In the genomic region with DNA sequence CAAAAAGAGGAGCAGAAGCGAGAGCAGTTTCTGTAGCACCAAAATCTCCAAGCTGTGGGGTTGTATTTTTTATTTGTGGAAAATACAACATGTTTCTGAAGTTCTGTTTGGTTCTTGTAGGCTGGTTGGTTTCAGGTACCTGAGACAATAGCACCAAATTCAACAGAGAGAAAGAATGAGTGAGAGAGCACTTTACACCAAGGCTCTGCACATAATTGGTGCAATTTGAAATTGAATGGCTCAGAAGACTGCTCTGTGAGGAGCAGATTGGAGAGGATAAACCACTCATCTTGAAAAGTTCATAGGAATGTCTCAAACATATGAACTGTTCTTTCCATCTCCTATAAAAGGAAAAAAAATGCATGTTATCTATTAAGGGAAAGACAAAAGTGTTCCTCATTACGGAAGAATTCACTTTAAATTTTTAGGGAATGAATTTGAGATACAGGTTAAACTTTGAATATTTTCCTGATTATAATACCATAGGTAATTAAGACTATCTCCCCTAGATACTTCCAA, we compare ENCODE assay signal across 29 cellular contexts.
"Had no signal": no experiment of that assay in that cellular context is flagged by ENCODE, and none has a peak within 500 bp of the region (broad histone marks: within the 10 kb centered on the region; RNA-seq: fewer than 3 reads in every experiment).

No MANE protein-coding gene starts in this region.

- H3K4me1 Mint-ChIP-seq: activated naive CD8-positive, alpha-beta T cell treated with anti-CD3 and anti-CD28 coated beads for 36 hours had no signal

- ATAC-seq: activated CD4-positive, CD25-positive, alpha-beta regulatory T cell treated with anti-CD3 and anti-CD28 coated beads, Interleukin-2, amount 50 U/mL, for 24 hours; effector memory CD8-positive, alpha-beta T cell; esophagus mucosa; left lung; mucosa of descending colon; natural killer cell treated with Interleukin-12 subunit alpha and Interleukin-12 subunit beta and Interleukin-15 and Interleukin-18, amount 100 ng/mL, for 72 hours; right lobe of liver; stimulated activated naive CD8-positive, alpha-beta T cell treated with anti-CD3 and anti-CD28 coated beads, Interleukin-15, Interleukin-2, amounts not matched to agents 100 U/mL and 50 U/mL, for 24 hours had no signal

- H3K27ac Mint-ChIP-seq: activated naive CD4-positive, alpha-beta T cell treated with anti-CD3 and anti-CD28 coated beads for 36 hours; activated naive CD8-positive, alpha-beta T cell treated with anti-CD3 and anti-CD28 coated beads for 36 hours; brain; effector memory CD8-positive, alpha-beta T cell; natural killer cell treated with Interleukin-12 subunit alpha and Interleukin-12 subunit beta and Interleukin-15 and Interleukin-18, amount 100 ng/mL, for 72 hours; progenitor cell of endocrine pancreas; type B pancreatic cell had no signal

- H3K27me3 Mint-ChIP-seq: activated naive CD8-positive, alpha-beta T cell treated with anti-CD3 and anti-CD28 coated beads for 36 hours; brain; effector memory CD8-positive, alpha-beta T cell; natural killer cell treated with Interleukin-12 subunit alpha and Interleukin-12 subunit beta and Interleukin-15 and Interleukin-18, amount 100 ng/mL, for 72 hours; progenitor cell of endocrine pancreas; type B pancreatic cell had no signal

- H3K27me3 ChIP-seq: adrenal gland, left lung, neutrophil, right lobe of liver, uterus had no signal

- H3K27ac ChIP-seq: adrenal gland, left lung, neutrophil, right lobe of liver, uterus, VCaP had no signal

- H3K9me3 ChIP-seq: adrenal gland, left lung, mucosa of descending colon, neutrophil, right lobe of liver, uterus had no signal

- H3K4me3 ChIP-seq: adrenal gland, left lung, lung, mucosa of descending colon, right lobe of liver, uterus had no signal

- H3K9me3 Mint-ChIP-seq: activated naive CD4-positive, alpha-beta T cell treated with anti-CD3 and anti-CD28 coated beads for 36 hours; activated naive CD8-positive, alpha-beta T cell treated with anti-CD3 and anti-CD28 coated beads for 36 hours; brain; effector memory CD8-positive, alpha-beta T cell; natural killer cell treated with Interleukin-12 subunit alpha and Interleukin-12 subunit beta and Interleukin-15 and Interleukin-18, amount 100 ng/mL, for 72 hours; type B pancreatic cell had no signal

- DNase-seq: activated CD4-positive, alpha-beta T cell treated with anti-CD3 and anti-CD28 coated beads for 48 hours; activated CD4-positive, alpha-beta T cell treated with anti-CD3 and anti-CD28 coated beads, Interleukin-2, amount 50 U/mL, for 48 hours; activated CD8-positive, alpha-beta memory T cell treated with anti-CD3 and anti-CD28 coated beads for 24 hours; activated effector memory CD4-positive, alpha-beta T cell treated with Interleukin-2 at 50 U/mL for 16 hours; activated naive CD4-positive, alpha-beta T cell treated with anti-CD3 and anti-CD28 coated beads for 36 hours; activated naive CD8-positive, alpha-beta T cell treated with anti-CD3 and anti-CD28 coated beads for 36 hours; adrenal gland; aorta; caudate nucleus; cortex of kidney; effector memory CD8-positive, alpha-beta T cell; foreskin fibroblast; head of caudate nucleus; hypothalamus; left lung; mucosa of descending colon; right lobe of liver; stimulated activated CD4-positive, alpha-beta T cell treated with anti-CD3 and anti-CD28 coated beads, Interleukin-4, amount 100 ng/mL, for 1 hour; stimulated activated naive CD8-positive, alpha-beta T cell treated with anti-CD3 and anti-CD28 coated beads, Interleukin-15, Interleukin-2, amounts not matched to agents 100 U/mL and 50 U/mL, for 24 hours; uterus had no signal

- H3K36me3 ChIP-seq: right lobe of liver, uterus had no signal

- H3K4me3 Mint-ChIP-seq: activated naive CD4-positive, alpha-beta T cell treated with anti-CD3 and anti-CD28 coated beads for 36 hours; activated naive CD8-positive, alpha-beta T cell treated with anti-CD3 and anti-CD28 coated beads for 36 hours; brain; effector memory CD8-positive, alpha-beta T cell; natural killer cell treated with Interleukin-12 subunit alpha and Interleukin-12 subunit beta and Interleukin-15 and Interleukin-18, amount 100 ng/mL, for 72 hours; type B pancreatic cell had no signal

- H3K36me3 Mint-ChIP-seq: natural killer cell treated with Interleukin-12 subunit alpha and Interleukin-12 subunit beta and Interleukin-15 and Interleukin-18, amount 100 ng/mL, for 72 hours had no signal

- H3K4me1 ChIP-seq: adrenal gland, left lung, right lobe of liver had no signal
